In the genomic region with DNA sequence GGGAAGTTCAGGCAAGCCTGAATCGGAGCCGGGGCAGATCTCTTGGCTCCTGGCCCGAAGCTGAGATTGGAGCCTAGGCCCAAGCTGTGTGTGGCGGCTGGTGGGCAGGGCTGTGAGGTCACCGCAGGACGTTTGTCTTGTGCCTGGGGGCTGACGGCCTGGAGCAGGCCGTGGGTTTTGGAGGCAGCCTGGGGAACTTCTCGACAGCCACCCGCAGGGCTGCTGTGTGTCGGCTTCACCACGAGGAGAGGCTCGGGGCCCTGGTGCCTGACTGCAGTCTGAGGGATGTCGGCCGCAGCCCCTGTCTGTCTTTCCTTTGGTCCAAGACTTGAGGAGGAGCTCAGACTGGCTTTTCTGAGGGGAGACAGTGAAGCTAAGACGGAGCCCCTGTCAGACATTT, we compare ENCODE assay signal across 1 cellular context. TPM values are rescaled to one million over a fixed set of nuclear protein-coding genes. Genes with fewer than 3 reads are reported as not detected.
"Had no signal": no experiment of that assay in that cellular context is flagged by ENCODE, and none has a peak within 500 bp of the region (broad histone marks: within the 10 kb centered on the region; RNA-seq: fewer than 3 reads in every experiment).

No MANE protein-coding gene starts in this region.

RNA-seq across cellular contexts. Expression of gene FAM90A1, which starts 5.1 kb away (rescaled TPM):
- total RNA-seq: G401 had no signal
